1 cellular context compared by ENCODE assay signal in genomic region chr6:90545450-90545849, GRCh38.
TF ChIP-seq lines count a peak whose summit lies in the region.

No MANE protein-coding gene starts in this region.

TF ChIP-seq in IMR-90, 13 proteins besides CTCF, POLR2A, EP300 and RAD21 (continued from another document):
- no peak for TF ChIP-seq USF2 (IDR thresholded peaks at IDR 0.05; ENCODE audit: low read depth, low read length)
- TF ChIP-seq RFX5 (IDR thresholded peaks at IDR 0.05; ENCODE audit: low read depth, low read length) = no peak
- TF ChIP-seq RCOR1 (IDR thresholded peaks at IDR 0.05; ENCODE audit: insufficient replicate concordance, low read length) = no peak
- TF ChIP-seq BHLHE40 (IDR thresholded peaks at IDR 0.05; ENCODE audit: low read depth, low read length) = no peak
- no peak for TF ChIP-seq ELK1 (IDR thresholded peaks at IDR 0.05; ENCODE audit: borderline replicate concordance, low read depth, low read length)
- TF ChIP-seq SMC3 (IDR thresholded peaks at IDR 0.05; ENCODE audit: low read depth, low read length) = no peak
- no peak for TF ChIP-seq MAZ (IDR thresholded peaks at IDR 0.05; ENCODE audit: borderline replicate concordance, low read depth, low read length)
- TF ChIP-seq NFE2L2 (IDR thresholded peaks at IDR 0.05; ENCODE audit: low read depth, low read length) = no peak
- TF ChIP-seq CHD1 (IDR thresholded peaks at IDR 0.05; ENCODE audit: low read depth, low read length) = no peak
- no peak for TF ChIP-seq MXI1 (IDR thresholded peaks at IDR 0.05; ENCODE audit: borderline replicate concordance, low read depth, low read length)
TF ChIP-seq in IMR-90: peak in this region for 0.
